Comparison of ENCODE assay signal across 12 cellular contexts in the genomic region with DNA sequence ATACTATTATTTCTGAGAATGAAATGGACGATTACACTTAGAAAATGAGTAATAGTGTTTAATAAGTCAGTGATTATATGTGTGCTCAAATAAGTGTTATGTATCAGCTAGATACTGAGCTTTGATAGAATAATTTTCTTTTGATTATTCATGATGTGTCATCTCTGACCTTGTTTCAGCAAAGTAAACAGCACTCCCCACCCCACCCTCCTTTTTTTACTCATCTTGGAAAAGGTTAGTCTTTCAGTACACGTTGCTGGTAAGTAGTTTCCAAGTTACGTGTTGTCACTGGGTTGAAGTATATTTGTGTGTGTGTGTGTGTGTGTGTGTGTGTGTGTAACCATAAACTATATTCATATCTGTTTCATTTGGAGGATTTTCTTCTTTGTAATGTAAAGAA.
DNase-seq lines count a peak whose midpoint lies in the region; ATAC-seq and TF ChIP-seq lines count a peak whose summit lies in the region.
"Had no signal": no experiment of that assay in that cellular context is flagged by ENCODE, and none has a peak within 500 bp of the region (broad histone marks: within the 10 kb centered on the region; RNA-seq: fewer than 3 reads in every experiment).

No MANE protein-coding gene starts in this region.

- DNase-seq in MCF 10A (ENCODE audit: unreplicated experiment) (peak; percentile 75), breast epithelium (ENCODE audit: low spot score in 2 of 2) (no peak), SW480 (ENCODE audit: low spot score) (peak; percentile 81), foreskin keratinocyte (peak; percentile 87 to 93), chondrocyte (ENCODE audit: low spot score) (no peak), heart left ventricle (no peak), GM19240 (ENCODE audit: insufficient read length, low spot score) (no peak)
- DNase-seq: activated naive CD8-positive, alpha-beta T cell treated with anti-CD3 and anti-CD28 coated beads, Interleukin-2, amount 10 ng/mL, durations not matched to agents 7 days and 5 days; C1 segment of cervical spinal cord; gastrocnemius medialis had no signal

- no peaks in the 10 kb centered on the region for H3K4me1 ChIP-seq in breast epithelium
- peaks cover 11% of the 10 kb centered on the region for H3K4me1 ChIP-seq in foreskin keratinocyte
- peaks cover 0 to 18% (median 5%) of the 10 kb centered on the region in 5 donors for H3K4me1 ChIP-seq in subcutaneous abdominal adipose tissue (ENCODE audit: control insufficient read depth in 5 of 5, insufficient read depth in 5 of 5, low read length in 5 of 5)
- H3K4me1 ChIP-seq in heart left ventricle: no peaks in the 10 kb centered on the region
- H3K4me1 ChIP-seq: gastrocnemius medialis had no signal

- no peaks in the 10 kb centered on the region for H3K27me3 ChIP-seq in breast epithelium
- H3K27me3 ChIP-seq in foreskin keratinocyte: no peaks in the 10 kb centered on the region
- no peaks in the 10 kb centered on the region for H3K27me3 ChIP-seq in subcutaneous abdominal adipose tissue (ENCODE audit: control insufficient read depth in 5 of 5, insufficient read depth in 4 of 5, low read length in 5 of 5)
- no peaks in the 10 kb centered on the region for H3K27me3 ChIP-seq in heart left ventricle
- H3K27me3 ChIP-seq: gastrocnemius medialis had no signal

- no peak overlapping the region for H3K4me3 ChIP-seq in breast epithelium
- H3K4me3 ChIP-seq in subcutaneous abdominal adipose tissue (ENCODE audit: low read depth in 1 of 5, low read length in 5 of 5): no peak overlapping the region
- no peak overlapping the region for H3K4me3 ChIP-seq in heart left ventricle
- H3K4me3 ChIP-seq: gastrocnemius medialis had no signal

- H3K4me3 Mint-ChIP-seq in MCF 10A (ENCODE audit: unreplicated experiment): peak overlapping the region; percentile 24
- no peak overlapping the region for H3K4me3 Mint-ChIP-seq in chondrocyte (ENCODE audit: unreplicated experiment)
- H3K4me3 Mint-ChIP-seq: activated naive CD8-positive, alpha-beta T cell treated with anti-CD3 and anti-CD28 coated beads, Interleukin-2, amount 10 ng/mL, durations not matched to agents 7 days and 5 days; WTC11 had no signal

- H3K27ac ChIP-seq in breast epithelium: no peak overlapping the region
- H3K27ac ChIP-seq in foreskin keratinocyte: peak overlapping the region; percentile 78
- peak overlapping the region; percentile 58 for H3K27ac ChIP-seq in subcutaneous abdominal adipose tissue (ENCODE audit: low read depth, low read length)
- no peak overlapping the region for H3K27ac ChIP-seq in heart left ventricle
- H3K27ac ChIP-seq: gastrocnemius medialis had no signal

- ATAC-seq in foreskin keratinocyte (peak; percentile 99), heart left ventricle (no peak)
- ATAC-seq: gastrocnemius medialis, WTC11 had no signal

- WGBS in heart left ventricle, 4 donors: 76 to 85% (median 79%) methylated on average over 3 of the region's 3 CpGs

- H3K9ac ChIP-seq in subcutaneous abdominal adipose tissue (ENCODE audit: low read length in 5 of 5): no peak overlapping the region

- H3K9me3 Mint-ChIP-seq in MCF 10A (ENCODE audit: unreplicated experiment) (no peaks in the 10 kb centered on the region), chondrocyte (ENCODE audit: low read depth) (no peaks in the 10 kb centered on the region)
- H3K9me3 Mint-ChIP-seq: activated naive CD8-positive, alpha-beta T cell treated with anti-CD3 and anti-CD28 coated beads, Interleukin-2, amount 10 ng/mL, durations not matched to agents 7 days and 5 days; WTC11 had no signal

- H3K27me3 Mint-ChIP-seq in MCF 10A (ENCODE audit: insufficient read depth, unreplicated experiment): no peaks in the 10 kb centered on the region
- no peaks in the 10 kb centered on the region for H3K27me3 Mint-ChIP-seq in chondrocyte (ENCODE audit: low read depth)

- no peaks in the 10 kb centered on the region for H3K36me3 ChIP-seq in breast epithelium
- peaks cover 17 to 45% (median 28%) of the 10 kb centered on the region in 5 donors for H3K36me3 ChIP-seq in subcutaneous abdominal adipose tissue (ENCODE audit: control insufficient read depth in 5 of 5, insufficient read depth in 5 of 5, low read length in 5 of 5)
- H3K36me3 ChIP-seq in heart left ventricle: peaks cover 0 to 51% (median 0%) of the 10 kb centered on the region in 9 donors
- H3K36me3 ChIP-seq: gastrocnemius medialis had no signal

- TF ChIP-seq POLR2A in breast epithelium (IDR thresholded peaks at IDR 0.05) (no peak), heart left ventricle (IDR thresholded peaks at IDR 0.05) (no peak)

- H3K27ac Mint-ChIP-seq in MCF 10A (ENCODE audit: low read depth, unreplicated experiment) (peak overlapping the region; percentile 85), chondrocyte (ENCODE audit: unreplicated experiment) (no peak overlapping the region)
- H3K27ac Mint-ChIP-seq: activated naive CD8-positive, alpha-beta T cell treated with anti-CD3 and anti-CD28 coated beads, Interleukin-2, amount 10 ng/mL, durations not matched to agents 7 days and 5 days; WTC11 had no signal

- peaks cover 12% of the 10 kb centered on the region for H3K36me3 Mint-ChIP-seq in MCF 10A (ENCODE audit: insufficient read depth, unreplicated experiment)
- peaks cover 9% of the 10 kb centered on the region for H3K36me3 Mint-ChIP-seq in chondrocyte (ENCODE audit: low read depth)
- H3K36me3 Mint-ChIP-seq: activated naive CD8-positive, alpha-beta T cell treated with anti-CD3 and anti-CD28 coated beads, Interleukin-2, amount 10 ng/mL, durations not matched to agents 7 days and 5 days had no signal

- intact Hi-C loops in MCF 10A (cut with micrococcal nuclease) (loop anchor here (2.0 to 10.0 kb wide), 3 partner anchors 66 to 176 kb away; partner anchors contain the start of gene GNAI1), breast epithelium (cut with DNase I; ENCODE audit: low total_unique reads) (no loop called here), heart left ventricle (cut with DNase I) (loop anchor here in 1 of 10 donors (10.0 kb wide), 1 partner anchor 66 kb away; no protein-coding TSS in a partner anchor)

- POLR2A ChIA-PET in MCF 10A (lab: Yijun Ruan, JAX): interaction anchor here (0.6 to 2.5 kb wide), 23 partner anchors 9 to 136 kb away, joined by 3 to 20 read pairs (median 4); partner anchors contain the start of gene GNAI1

- H3K4me1 Mint-ChIP-seq in MCF 10A (ENCODE audit: insufficient read depth, unreplicated experiment) (peaks cover 23% of the 10 kb centered on the region), chondrocyte (ENCODE audit: low read depth) (peaks cover 4% of the 10 kb centered on the region)
- H3K4me1 Mint-ChIP-seq: activated naive CD8-positive, alpha-beta T cell treated with anti-CD3 and anti-CD28 coated beads, Interleukin-2, amount 10 ng/mL, durations not matched to agents 7 days and 5 days; WTC11 had no signal

- TF ChIP-seq CTCF in MCF 10A (IDR thresholded peaks at IDR 0.05; ENCODE audit: unreplicated experiment): no peak
- no peak for TF ChIP-seq CTCF in breast epithelium (IDR thresholded peaks at IDR 0.05)
- TF ChIP-seq CTCF in foreskin keratinocyte (conservative IDR thresholded peaks at IDR 0.05): no peak
- TF ChIP-seq CTCF in chondrocyte (IDR thresholded peaks at IDR 0.05): no peak
- TF ChIP-seq CTCF in heart left ventricle (IDR thresholded peaks at IDR 0.05): no peak

- BruUV-seq in MCF 10A (replicated peaks; lab: Mats Ljungman, UMichigan): no TSS peak

- H3K9me3 ChIP-seq in breast epithelium (no peaks in the 10 kb centered on the region), subcutaneous abdominal adipose tissue (ENCODE audit: control insufficient read depth in 5 of 5, low read length in 5 of 5) (no peaks in the 10 kb centered on the region), heart left ventricle (no peaks in the 10 kb centered on the region)
- H3K9me3 ChIP-seq: gastrocnemius medialis had no signal

- CTCF ChIA-PET in MCF 10A (lab: Yijun Ruan, JAX): interaction anchor here (0.7 to 1.3 kb wide), 4 partner anchors 14 to 67 kb away, joined by 3 to 6 read pairs (median 4); no protein-coding TSS in a partner anchor

Comparison
In these comparisons a context has a peak if more than half of its experiments do, and no peak if none do; other contexts are left out.
1. DNase-seq: peak in MCF 10A (single experiment), SW480 (single experiment) and foreskin keratinocyte (2 of 2); none in breast epithelium (0 of 2), chondrocyte (single experiment), heart left ventricle (0 of 5) and GM19240 (single experiment).
2. H3K27ac ChIP-seq: peak in foreskin keratinocyte (single experiment) and subcutaneous abdominal adipose tissue (single experiment); none in breast epithelium (0 of 2) and heart left ventricle (0 of 12).